Comparison of ENCODE assay signal across 26 cellular contexts in genomic region chr21:18373631-18374030, GRCh38. TPM values are rescaled to one million over a fixed set of nuclear protein-coding genes. Genes with fewer than 3 reads are reported as not detected.
"Had no signal": no experiment of that assay in that cellular context is flagged by ENCODE, and none has a peak within 500 bp of the region (broad histone marks: within the 10 kb centered on the region; RNA-seq: fewer than 3 reads in every experiment).

No MANE protein-coding gene starts in this region.

- H3K27ac ChIP-seq: epithelial cell of prostate, esophagus muscularis mucosa, gastroesophageal sphincter, neutrophil, psoas muscle, right lobe of liver, skin epidermis, testis, tibial nerve, upper lobe of right lung, vagina had no signal

- H3K9me3 ChIP-seq: esophagus muscularis mucosa, gastroesophageal sphincter, neutrophil, psoas muscle, right lobe of liver, testis, tibial nerve, upper lobe of right lung, vagina had no signal

- H3K4me3 ChIP-seq: esophagus muscularis mucosa, gastroesophageal sphincter, psoas muscle, right lobe of liver, skin epidermis, testis, tibial nerve, upper lobe of right lung, vagina had no signal

- DNase-seq: effector memory CD8-positive, alpha-beta T cell; immature natural killer cell; left colon; left ventricle myocardium superior; naive thymus-derived CD4-positive, alpha-beta T cell; psoas muscle; retina; right lobe of liver; stimulated activated CD4-positive, alpha-beta T cell treated with anti-CD3 and anti-CD28 coated beads, Interleukin-2, amount 100 ng/mL, for 24 hours; stimulated activated CD4-positive, alpha-beta T cell treated with anti-CD3 and anti-CD28 coated beads, Interleukin-4, amount 100 ng/mL, for 4 hours; stimulated activated naive B cell treated with anti-CD40 and anti-IgM and Interleukin-4, amounts not matched to agents 10 μg/mL and 1 μg/mL and 100 μg/mL, for 72 hours; stimulated activated naive CD8-positive, alpha-beta T cell treated with anti-CD3 and anti-CD28 coated beads, Interleukin-15, amount 100 ng/mL, for 72 hours; testis; upper lobe of right lung had no signal

- FAIRE-seq: keratinocyte had no signal

- H3K4me1 ChIP-seq: esophagus muscularis mucosa, gastroesophageal sphincter, psoas muscle, right lobe of liver, testis, tibial nerve, upper lobe of right lung, vagina had no signal

- H3K27me3 ChIP-seq: esophagus muscularis mucosa, gastroesophageal sphincter, neutrophil, right lobe of liver, testis, tibial nerve, upper lobe of right lung, vagina had no signal

- H3K36me3 ChIP-seq: esophagus muscularis mucosa, gastroesophageal sphincter, neutrophil, right lobe of liver, tibial nerve, upper lobe of right lung, vagina had no signal

RNA-seq across cellular contexts. Expression of gene TMPRSS15, which starts 30.0 kb away (rescaled TPM):
- total RNA-seq: esophagus muscularis mucosa; fibroblast of villous mesenchyme; gastroesophageal sphincter; left colon; left ventricle myocardium superior; lung microvascular endothelial cell; naive thymus-derived CD4-positive, alpha-beta T cell; osteoblast; psoas muscle; right lobe of liver; subcutaneous adipose tissue; tibial nerve; upper lobe of right lung; vagina had no signal
